Comparison of ENCODE assay signal across 12 cellular contexts in the genomic region with DNA sequence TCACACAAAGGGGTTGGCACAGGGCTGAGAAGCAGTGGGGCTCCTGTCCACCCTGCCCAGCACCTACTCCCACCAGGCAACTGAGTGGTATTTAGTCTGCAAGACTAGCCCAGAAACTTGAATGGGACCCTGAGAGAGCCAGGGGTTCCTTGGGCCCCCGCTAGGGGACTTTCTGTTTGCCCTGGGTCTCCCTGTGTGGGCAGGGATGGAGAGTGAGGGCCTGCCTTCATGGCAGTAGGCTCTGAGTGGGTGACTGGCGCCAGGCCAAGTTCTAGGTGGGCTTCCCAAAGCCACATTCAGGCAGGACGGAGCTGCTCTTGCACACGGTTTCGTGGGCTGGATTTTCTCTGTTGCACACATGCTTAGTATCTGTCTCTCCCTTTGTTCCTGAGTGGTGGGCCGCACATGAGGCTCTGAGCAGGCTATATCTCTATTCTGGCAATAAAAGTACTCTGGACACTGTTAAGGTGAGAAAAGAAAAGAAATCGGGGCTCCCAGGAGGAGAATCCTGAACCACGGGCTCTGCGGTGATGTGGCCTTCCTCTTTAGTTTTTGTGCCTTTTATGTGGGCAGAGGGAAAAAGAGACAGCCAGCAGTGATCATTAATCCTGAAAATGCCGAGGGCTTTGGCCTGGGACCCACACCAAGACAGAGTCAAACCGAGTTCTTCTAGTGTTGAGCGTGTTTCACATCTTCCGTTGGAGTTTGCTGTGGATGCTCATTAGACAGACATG. TPM values are rescaled to one million over a fixed set of nuclear protein-coding genes. Genes with fewer than 3 reads are reported as not detected.
DNase-seq lines count a peak whose midpoint lies in the region; ATAC-seq and TF ChIP-seq lines count a peak whose summit lies in the region.
"Had no signal": no experiment of that assay in that cellular context is flagged by ENCODE, and none has a peak within 500 bp of the region (broad histone marks: within the 10 kb centered on the region; RNA-seq: fewer than 3 reads in every experiment).

No MANE protein-coding gene starts in this region.

- no peak for TF ChIP-seq CTCF in esophagus muscularis mucosa (IDR thresholded peaks at IDR 0.05)
- TF ChIP-seq CTCF in type B pancreatic cell (conservative IDR thresholded peaks at IDR 0.05), result no peak

- H3K27me3 Mint-ChIP-seq in activated T-cell treated with anti-CD3 and anti-CD28 coated beads, Interleukin-2, amount 50 U/mL, for 24 hours, result no peaks in the 10 kb centered on the region
- peaks cover 23% of the 10 kb centered on the region for H3K27me3 Mint-ChIP-seq in type B pancreatic cell

- peaks cover 6% of the 10 kb centered on the region for H3K9me3 Mint-ChIP-seq in activated T-cell treated with anti-CD3 and anti-CD28 coated beads, Interleukin-2, amount 50 U/mL, for 24 hours
- H3K9me3 Mint-ChIP-seq in type B pancreatic cell, result peaks cover 5% of the 10 kb centered on the region

- peaks cover 96% of the 10 kb centered on the region for H3K36me3 Mint-ChIP-seq in activated T-cell treated with anti-CD3 and anti-CD28 coated beads, Interleukin-2, amount 50 U/mL, for 24 hours (ENCODE audit: low read depth)
- no peaks in the 10 kb centered on the region for H3K36me3 Mint-ChIP-seq in type B pancreatic cell

- no peaks in the 10 kb centered on the region for H3K27me3 ChIP-seq in esophagus muscularis mucosa
- H3K27me3 ChIP-seq: tibial artery had no signal

- no peaks in the 10 kb centered on the region for H3K36me3 ChIP-seq in esophagus muscularis mucosa
- H3K36me3 ChIP-seq: tibial artery had no signal

- H3K27ac Mint-ChIP-seq in activated T-cell treated with anti-CD3 and anti-CD28 coated beads, Interleukin-2, amount 50 U/mL, for 24 hours, result peak overlapping the region; percentile 89
- H3K27ac Mint-ChIP-seq in type B pancreatic cell, result no peak overlapping the region

- peaks cover 0 to 9% (median 3%) of the 10 kb centered on the region in 4 donors for H3K9me3 ChIP-seq in esophagus muscularis mucosa

- H3K27ac ChIP-seq in esophagus muscularis mucosa (replicated peaks in 1 of 4), result peak overlapping the region in 1 of 4 donors; percentile 52
- H3K27ac ChIP-seq: tibial artery had no signal

- ATAC-seq in Right ventricle myocardium superior (ENCODE audit: poor library complexity), result no peak
- ATAC-seq in HG03159 (IDR thresholded peaks at IDR 0.05; ENCODE audit: unreplicated experiment), result no peak

- H3K4me1 ChIP-seq in esophagus muscularis mucosa, result peaks cover 0 to 11% (median 7%) of the 10 kb centered on the region in 4 donors
- H3K4me1 ChIP-seq: tibial artery had no signal

- TF ChIP-seq POLR2A in esophagus muscularis mucosa (IDR thresholded peaks at IDR 0.05; ENCODE audit: low read depth), result no peak
- no peak for TF ChIP-seq POLR2A in erythroblast (IDR thresholded peaks at IDR 0.05; ENCODE audit: low read length)

- peak; percentile 39 for DNase-seq in cardiac septum (ENCODE audit: low spot score)
- DNase-seq in Right ventricle myocardium superior, result no peak
- DNase-seq in activated T-cell treated with anti-CD3 and anti-CD28 coated beads, Interleukin-2, amount 50 U/mL, for 24 hours, result peak; percentile 41
- peak; percentile 70 for DNase-seq in esophagus muscularis mucosa (ENCODE audit: extremely low spot score)
- peak; percentile 53 for DNase-seq in type B pancreatic cell (ENCODE audit: extremely low spot score, unreplicated experiment)
- DNase-seq in posterior cingulate gyrus, result no peak
- no peak for DNase-seq in erythroblast (lab: John Stamatoyannopoulos, UW)
- DNase-seq: DMS153, NCI-H1694 treated with DMSO at 0.1 percent for 48 hours, tibial artery had no signal

- 93% methylated on average over 13 of the region's 13 CpGs for WGBS in esophagus muscularis mucosa

- H3K4me3 Mint-ChIP-seq in activated T-cell treated with anti-CD3 and anti-CD28 coated beads, Interleukin-2, amount 50 U/mL, for 24 hours, result no peak overlapping the region
- H3K4me3 Mint-ChIP-seq in type B pancreatic cell, result no peak overlapping the region

- TF ChIP-seq EP300 in esophagus muscularis mucosa (IDR thresholded peaks at IDR 0.05), result no peak

- intact Hi-C loops in cardiac septum (cut with DNase I), result no loop called here
- intact Hi-C loops in Right ventricle myocardium superior (cut with DNase I), result no loop called here
- intact Hi-C loops in esophagus muscularis mucosa (cut with DNase I), result no loop called here
- intact Hi-C loops in posterior cingulate gyrus (cut with DNase I), result no loop called here

- no peak overlapping the region for H3K4me3 ChIP-seq in esophagus muscularis mucosa
- H3K4me3 ChIP-seq: tibial artery had no signal

- H3K4me1 Mint-ChIP-seq in activated T-cell treated with anti-CD3 and anti-CD28 coated beads, Interleukin-2, amount 50 U/mL, for 24 hours (ENCODE audit: low read depth), result peaks cover 75% of the 10 kb centered on the region
- peaks cover 9% of the 10 kb centered on the region for H3K4me1 Mint-ChIP-seq in type B pancreatic cell (ENCODE audit: unreplicated experiment)

RNA-seq across cellular contexts. Expression of a gene that starts 26.9 kb away (rescaled TPM):
- total RNA-seq in cardiac septum (0.73 TPM), Right ventricle myocardium superior (2.3 TPM), esophagus muscularis mucosa (10 to 100 TPM in 1 of 4 donors, 1 to 10 TPM in 1, under 1 TPM in 2; 0.39 to 17.4 (median 1.1) TPM), type B pancreatic cell (ENCODE audit: low replicate concordance) (not detected in 2 replicates)
- total RNA-seq: NCI-H460 had no signal

RNA-seq across cellular contexts. Expression of a gene that starts 53.6 kb away (rescaled TPM):
- total RNA-seq in cardiac septum (70.1 TPM), Right ventricle myocardium superior (64.3 TPM), esophagus muscularis mucosa (10 to 100 TPM; 48.5 to 72.9 (median 59.5) TPM), type B pancreatic cell (ENCODE audit: low replicate concordance) (92.1 and 105 TPM in 2 replicates)

RNA-seq across cellular contexts. Expression of a gene that starts 57.9 kb away (rescaled TPM):
- 3.9 TPM for total RNA-seq in cardiac septum
- total RNA-seq in Right ventricle myocardium superior, result 8.2 TPM
- total RNA-seq in esophagus muscularis mucosa, result 10 to 100 TPM; 19.5 to 30.1 (median 24.2) TPM
- 1.4 and 3.7 TPM in 2 replicates for total RNA-seq in type B pancreatic cell (ENCODE audit: low replicate concordance)

Comparison
In these comparisons a context has a peak if more than half of its experiments do, and no peak if none do; other contexts are left out.
1. DNase-seq: peak in cardiac septum (single experiment), activated T-cell treated with anti-CD3 and anti-CD28 coated beads, Interleukin-2, amount 50 U/mL, for 24 hours (single experiment), esophagus muscularis mucosa (single experiment) and type B pancreatic cell (single experiment); none in Right ventricle myocardium superior (single experiment), posterior cingulate gyrus (0 of 10) and erythroblast (0 of 2).